Comparison of ENCODE assay signal across 24 cellular contexts in genomic region chr10:24884793-24885192, GRCh38.
A peak's percentile ranks its signal among the peaks of the same experiment; 100 is the strongest.
DNase-seq lines count a peak whose midpoint lies in the region; ATAC-seq, FAIRE-seq and TF ChIP-seq lines count a peak whose summit lies in the region.
"Had no signal": no experiment of that assay in that cellular context is flagged by ENCODE, and none has a peak within 500 bp of the region (broad histone marks: within the 10 kb centered on the region; RNA-seq: fewer than 3 reads in every experiment).

No MANE protein-coding gene starts in this region.

- CTCF ChIA-PET in CD4-positive, alpha-beta memory T cell (lab: Charles Lee; ENCODE audit: partially characterized antibody), result interaction anchor here (1.1 to 1.9 kb wide), 7 partner anchors 10 to 267 kb away, joined by 3 to 7 read pairs (median 3); partner anchors contain the start of genes ENKUR and THNSL1
- CTCF ChIA-PET in naive thymus-derived CD4-positive, alpha-beta T cell (lab: Charles Lee), result interaction anchor here (1.5 kb wide), 1 partner anchor 9 kb away, joined by 4 read pairs; no protein-coding TSS in a partner anchor

- no peaks in the 10 kb centered on the region for H3K36me3 ChIP-seq in CD4-positive, alpha-beta memory T cell (ENCODE audit: insufficient read depth, low read length)
- H3K36me3 ChIP-seq in bronchial epithelial cell (ENCODE audit: control insufficient read depth, insufficient read depth, low read length), result no peaks in the 10 kb centered on the region
- H3K36me3 ChIP-seq in naive thymus-derived CD4-positive, alpha-beta T cell (ENCODE audit: control insufficient read depth in 2 of 3, insufficient read depth in 3 of 3, low read length in 3 of 3), result no peaks in the 10 kb centered on the region
- H3K36me3 ChIP-seq: cardiac muscle cell, heart left ventricle, left lung, neutrophil, thoracic aorta had no signal

- no peak overlapping the region for H2BK5ac ChIP-seq in H9 (ENCODE audit: insufficient read length, low read length)

- H2AK5ac ChIP-seq in H9 (ENCODE audit: insufficient read length, low read length), result no peak overlapping the region

- no peaks in the 10 kb centered on the region for H3K9me3 ChIP-seq in CD4-positive, alpha-beta memory T cell (ENCODE audit: control insufficient read depth in 1 of 2, low read length in 2 of 2)
- no peaks in the 10 kb centered on the region for H3K9me3 ChIP-seq in H9 (ENCODE audit: control insufficient read depth, low read depth, low read length)
- H3K9me3 ChIP-seq in naive thymus-derived CD4-positive, alpha-beta T cell (ENCODE audit: control insufficient read depth in 2 of 3, low read length in 3 of 3), result no peaks in the 10 kb centered on the region
- H3K9me3 ChIP-seq: heart left ventricle, left lung, neutrophil, thoracic aorta had no signal

- intact Hi-C loops in CD4-positive, alpha-beta memory T cell (cut with micrococcal nuclease), result no loop called here
- intact Hi-C loops in naive thymus-derived CD4-positive, alpha-beta T cell (cut with micrococcal nuclease), result loop anchor here (5.0 to 10.0 kb wide), 3 partner anchors 60 to 262 kb away; partner anchors contain the start of gene ARHGAP21 (in 1 of the 2)

- H3K27ac Mint-ChIP-seq in CD4-positive, alpha-beta memory T cell, result peak overlapping the region in 6 of 7 donors; percentile 78 to 87 (median 82)
- no peak overlapping the region for H3K27ac Mint-ChIP-seq in H9
- H3K27ac Mint-ChIP-seq in naive thymus-derived CD4-positive, alpha-beta T cell, result peak overlapping the region in 8 of 9 donors; percentile 82 to 97 (median 92)
- no peak overlapping the region for H3K27ac Mint-ChIP-seq in stimulated activated naive B cell treated with anti-CD40 and anti-IgM and Interleukin-4, amounts not matched to agents 10 μg/mL and 1 μg/mL and 100 μg/mL, for 72 hours
- H3K27ac Mint-ChIP-seq: stimulated activated effector memory CD8-positive, alpha-beta T cell treated with anti-CD3 and anti-CD28 coated beads, Interleukin-12 subunit alpha, Interleukin-12 subunit beta, amount 100 ng/mL, for 72 hours; T-helper 1 cell treated with Interleukin-12 subunit alpha and Interleukin-12 subunit beta and Interleukin-4 antibody, amounts not matched to agents 30 μg/mL and 1 μg/mL, for 36 hours had no signal

- H3K27me3 ChIP-seq in CD4-positive, alpha-beta memory T cell (ENCODE audit: insufficient read depth, low read length), result no peaks in the 10 kb centered on the region
- no peaks in the 10 kb centered on the region for H3K27me3 ChIP-seq in H9 (ENCODE audit: insufficient read depth, low read length)
- H3K27me3 ChIP-seq in bronchial epithelial cell (ENCODE audit: control insufficient read depth, insufficient read depth, low read length), result no peaks in the 10 kb centered on the region
- no peaks in the 10 kb centered on the region for H3K27me3 ChIP-seq in naive thymus-derived CD4-positive, alpha-beta T cell (ENCODE audit: control insufficient read depth in 2 of 2, insufficient read depth in 2 of 2, low read length in 2 of 2)
- H3K27me3 ChIP-seq: cardiac muscle cell, heart left ventricle, left lung, neutrophil had no signal

- no CpG with 5 or more reads among the region's 1 CpG for WGBS in H9 (ENCODE audit: extremely low coverage, insufficient read length, low lambda C conversion rate)

- H3K23ac ChIP-seq in H9 (ENCODE audit: insufficient read length, low read depth, low read length), result no peak overlapping the region

- H3T11ph ChIP-seq in H9 (ENCODE audit: low read length), result no peak overlapping the region

- no peak overlapping the region for H3K4me2 ChIP-seq in H9 (ENCODE audit: insufficient read depth, insufficient read length, low read length)
- H3K4me2 ChIP-seq: PC-9 had no signal

- no peaks in the 10 kb centered on the region for H3K79me2 ChIP-seq in H9 (ENCODE audit: insufficient read depth, low read length)

- no peak overlapping the region for H2AFZ ChIP-seq in H9 (ENCODE audit: low read length)
- H2AFZ ChIP-seq: PC-9 had no signal

- H2BK120ac ChIP-seq in H9 (ENCODE audit: low read depth, low read length, poor library complexity, severe bottlenecking), result no peak overlapping the region

- H3K23me2 ChIP-seq in H9 (ENCODE audit: insufficient read length, low read depth, low read length, poor library complexity, severe bottlenecking), result no peaks in the 10 kb centered on the region

- no peak for DNase-seq in CD4-positive, alpha-beta memory T cell
- DNase-seq in H9 (peak; percentile 36), bronchial epithelial cell (ENCODE audit: low read depth) (peak; percentile 43), COLO829 (ENCODE audit: low spot score) (no peak)
- no peak for DNase-seq in naive thymus-derived CD4-positive, alpha-beta T cell
- no peak for DNase-seq in stimulated activated naive B cell treated with anti-CD40 and anti-IgM and Interleukin-4, amounts not matched to agents 10 μg/mL and 1 μg/mL and 100 μg/mL, for 72 hours
- DNase-seq: activated CD4-positive, alpha-beta T cell treated with anti-CD3 and anti-CD28 coated beads, Interleukin-2, amount 50 U/mL, for 1 hour; activated CD8-positive, alpha-beta memory T cell treated with anti-CD3 and anti-CD28 coated beads, Interleukin-2, amount 50 U/mL, for 4 hours; DMS79; heart left ventricle; left lung; NCI-H1105 treated with DMSO at 0.1 percent for 48 hours; NCI-H2029 treated with DMSO at 0.1 percent for 48 hours; NCI-H446 treated with DMSO at 0.1 percent for 48 hours; PC-9; stimulated activated CD4-positive, alpha-beta T cell treated with anti-CD3 and anti-CD28 coated beads, Interleukin-2, amount 100 ng/mL, for 24 hours had no signal

- H4K5ac ChIP-seq in H9 (ENCODE audit: insufficient read length, low read depth, low read length), result no peak overlapping the region

- H3K4me3 Mint-ChIP-seq in CD4-positive, alpha-beta memory T cell, result peak overlapping the region in 1 of 8 donors; percentile 2
- no peak overlapping the region for H3K4me3 Mint-ChIP-seq in H9
- H3K4me3 Mint-ChIP-seq in naive thymus-derived CD4-positive, alpha-beta T cell, result peak overlapping the region in 2 of 10 donors; percentile 9 to 23
- no peak overlapping the region for H3K4me3 Mint-ChIP-seq in stimulated activated naive B cell treated with anti-CD40 and anti-IgM and Interleukin-4, amounts not matched to agents 10 μg/mL and 1 μg/mL and 100 μg/mL, for 72 hours
- H3K4me3 Mint-ChIP-seq: stimulated activated effector memory CD8-positive, alpha-beta T cell treated with anti-CD3 and anti-CD28 coated beads, Interleukin-12 subunit alpha, Interleukin-12 subunit beta, amount 100 ng/mL, for 72 hours; T-helper 1 cell treated with Interleukin-12 subunit alpha and Interleukin-12 subunit beta and Interleukin-4 antibody, amounts not matched to agents 30 μg/mL and 1 μg/mL, for 36 hours had no signal

- no peak overlapping the region for H2BK12ac ChIP-seq in H9 (ENCODE audit: insufficient read length, low read depth, low read length)

- H3K79me1 ChIP-seq in H9 (ENCODE audit: insufficient read depth, low read depth, low read length, poor library complexity, severe bottlenecking), result no peaks in the 10 kb centered on the region

- peaks cover 46 to 91% (median 60%) of the 10 kb centered on the region in 4 donors for H3K4me1 Mint-ChIP-seq in CD4-positive, alpha-beta memory T cell
- H3K4me1 Mint-ChIP-seq in H9, result peaks cover 12 to 18% of the 10 kb centered on the region in 2 experiments
- H3K4me1 Mint-ChIP-seq in naive thymus-derived CD4-positive, alpha-beta T cell, result peaks cover 45 to 91% (median 84%) of the 10 kb centered on the region in 7 donors
- peaks cover 7 to 10% of the 10 kb centered on the region in 2 donors for H3K4me1 Mint-ChIP-seq in stimulated activated naive B cell treated with anti-CD40 and anti-IgM and Interleukin-4, amounts not matched to agents 10 μg/mL and 1 μg/mL and 100 μg/mL, for 72 hours

- no peak overlapping the region for H3K18ac ChIP-seq in H9 (ENCODE audit: insufficient read length, low read depth, low read length)

- no peak overlapping the region for H3K9ac ChIP-seq in H9 (ENCODE audit: extremely low read depth, insufficient read length, low read length)

- H2BK20ac ChIP-seq in H9 (ENCODE audit: low read depth, low read length, poor library complexity, severe bottlenecking), result no peak overlapping the region

- no peaks in the 10 kb centered on the region for H3K36me3 Mint-ChIP-seq in CD4-positive, alpha-beta memory T cell
- no peaks in the 10 kb centered on the region for H3K36me3 Mint-ChIP-seq in H9 (ENCODE audit: insufficient read depth in 1 of 3, low read depth in 3 of 3)
- H3K36me3 Mint-ChIP-seq in naive thymus-derived CD4-positive, alpha-beta T cell, result peaks cover 0 to 21% (median 5%) of the 10 kb centered on the region in 5 donors
- no peaks in the 10 kb centered on the region for H3K36me3 Mint-ChIP-seq in stimulated activated naive B cell treated with anti-CD40 and anti-IgM and Interleukin-4, amounts not matched to agents 10 μg/mL and 1 μg/mL and 100 μg/mL, for 72 hours

- H3K27me3 Mint-ChIP-seq in CD4-positive, alpha-beta memory T cell, result no peaks in the 10 kb centered on the region
- H3K27me3 Mint-ChIP-seq in H9 (ENCODE audit: low read depth), result no peaks in the 10 kb centered on the region
- no peaks in the 10 kb centered on the region for H3K27me3 Mint-ChIP-seq in naive thymus-derived CD4-positive, alpha-beta T cell
- H3K27me3 Mint-ChIP-seq in stimulated activated naive B cell treated with anti-CD40 and anti-IgM and Interleukin-4, amounts not matched to agents 10 μg/mL and 1 μg/mL and 100 μg/mL, for 72 hours, result peaks cover 5 to 9% of the 10 kb centered on the region in 2 donors

- H3K4ac ChIP-seq in H9 (ENCODE audit: low read depth, low read length), result no peak overlapping the region

- no peak overlapping the region for H3K56ac ChIP-seq in H9 (ENCODE audit: insufficient read length, low read depth, low read length)

- H4K91ac ChIP-seq in H9 (ENCODE audit: insufficient read length, low read depth, low read length), result no peak overlapping the region

- H4K8ac ChIP-seq in H9 (replicated peaks; ENCODE audit: insufficient read length, low read depth, low read length), result no peak overlapping the region

- no peak for FAIRE-seq in bronchial epithelial cell (lab: Jason Lieb, UNC)
- FAIRE-seq: GM12891 had no signal

- no peaks in the 10 kb centered on the region for H3K9me3 Mint-ChIP-seq in CD4-positive, alpha-beta memory T cell
- H3K9me3 Mint-ChIP-seq in H9, result no peaks in the 10 kb centered on the region
- peaks cover 0 to 9% (median 3%) of the 10 kb centered on the region in 11 donors for H3K9me3 Mint-ChIP-seq in naive thymus-derived CD4-positive, alpha-beta T cell
- H3K9me3 Mint-ChIP-seq in stimulated activated naive B cell treated with anti-CD40 and anti-IgM and Interleukin-4, amounts not matched to agents 10 μg/mL and 1 μg/mL and 100 μg/mL, for 72 hours, result peaks cover 2 to 5% of the 10 kb centered on the region in 2 donors

- POLR2A ChIA-PET in CD4-positive, alpha-beta memory T cell (lab: Charles Lee; ENCODE audit: partially characterized antibody), result interaction anchor here (0.6 to 1.3 kb wide), 4 partner anchors 11 to 38 kb away, joined by 3 read pairs; no protein-coding TSS in a partner anchor
- POLR2A ChIA-PET in naive thymus-derived CD4-positive, alpha-beta T cell (lab: Charles Lee), result interaction anchor here (0.7 to 4.5 kb wide), 3 partner anchors 10 to 263 kb away, joined by 3 to 33 read pairs (median 3); no protein-coding TSS in a partner anchor

- H3K4me1 ChIP-seq in CD4-positive, alpha-beta memory T cell (ENCODE audit: insufficient read depth, low read length), result peaks cover 90% of the 10 kb centered on the region
- H3K4me1 ChIP-seq in H9 (ENCODE audit: insufficient read depth, low read length), result peaks cover 2% of the 10 kb centered on the region; the same call in 1 of the 2 replicates
- peaks cover 28 to 65% of the 10 kb centered on the region in 2 donors for H3K4me1 ChIP-seq in naive thymus-derived CD4-positive, alpha-beta T cell (ENCODE audit: control insufficient read depth in 2 of 2, insufficient read depth in 2 of 2, low read length in 2 of 2)
- H3K4me1 ChIP-seq: left lung had no signal

- no peak overlapping the region for H3K27ac ChIP-seq in CD4-positive, alpha-beta memory T cell (ENCODE audit: low read depth, low read length)
- H3K27ac ChIP-seq in H9 (ENCODE audit: insufficient read length, low read depth, low read length), result no peak overlapping the region
- H3K27ac ChIP-seq in naive thymus-derived CD4-positive, alpha-beta T cell (ENCODE audit: low read depth, low read length), result no peak overlapping the region
- H3K27ac ChIP-seq: cardiac muscle cell, heart left ventricle, left lung, neutrophil, PC-9, thoracic aorta had no signal

- H3K4me3 ChIP-seq in CD4-positive, alpha-beta memory T cell (ENCODE audit: low read length in 2 of 2), result no peak overlapping the region
- no peak overlapping the region for H3K4me3 ChIP-seq in bronchial epithelial cell (ENCODE audit: low read depth, low read length)
- no peak overlapping the region for H3K4me3 ChIP-seq in naive thymus-derived CD4-positive, alpha-beta T cell (ENCODE audit: low read length)
- H3K4me3 ChIP-seq: cardiac muscle cell, heart left ventricle, left lung, PC-9, thoracic aorta had no signal

- no peak overlapping the region for H2BK15ac ChIP-seq in H9 (ENCODE audit: low read depth, low read length)

- TF ChIP-seq CTCF in H9 (conservative IDR thresholded peaks at IDR 0.05) (peak; percentile 43; the same call in 2 of the 3 replicates), bronchial epithelial cell (IDR thresholded peaks at IDR 0.05; ENCODE audit: insufficient read depth, low read length, severe bottlenecking) (no peak)

- no peak overlapping the region for H3K14ac ChIP-seq in H9 (ENCODE audit: insufficient read depth, low read length)

- ATAC-seq in naive thymus-derived CD4-positive, alpha-beta T cell, result no peak
- no peak for ATAC-seq in GM19324 (IDR thresholded peaks at IDR 0.05; ENCODE audit: low FRiP score, unreplicated experiment)
- no peak for ATAC-seq in HG03439 (IDR thresholded peaks at IDR 0.05; ENCODE audit: unreplicated experiment)
- no peak for ATAC-seq in stimulated activated naive B cell treated with anti-CD40 and anti-IgM and Interleukin-4, amounts not matched to agents 10 μg/mL and 1 μg/mL and 100 μg/mL, for 72 hours (replicated peaks)
- ATAC-seq: heart left ventricle; left lung; stimulated activated effector memory CD8-positive, alpha-beta T cell treated with anti-CD3 and anti-CD28 coated beads, Interleukin-12 subunit alpha, Interleukin-12 subunit beta, amount 100 ng/mL, for 72 hours had no signal

- no peaks in the 10 kb centered on the region for H4K20me1 ChIP-seq in H9 (ENCODE audit: control insufficient read depth, insufficient read depth, insufficient read length)

Comparison
In these comparisons a context has a peak if more than half of its experiments do, and no peak if none do; other contexts are left out.
1. DNase-seq: peak in H9 (single experiment) and bronchial epithelial cell (single experiment); none in CD4-positive, alpha-beta memory T cell (0 of 5), naive thymus-derived CD4-positive, alpha-beta T cell (0 of 9), COLO829 (single experiment) and stimulated activated naive B cell treated with anti-CD40 and anti-IgM and Interleukin-4, amounts not matched to agents 10 μg/mL and 1 μg/mL and 100 μg/mL, for 72 hours (single experiment).
2. H3K27ac Mint-ChIP-seq: peak in CD4-positive, alpha-beta memory T cell (6 of 7) and naive thymus-derived CD4-positive, alpha-beta T cell (8 of 9); none in H9 (0 of 3) and stimulated activated naive B cell treated with anti-CD40 and anti-IgM and Interleukin-4, amounts not matched to agents 10 μg/mL and 1 μg/mL and 100 μg/mL, for 72 hours (single experiment).